Comparison of ENCODE assay signal across 14 cellular contexts in the genomic region with DNA sequence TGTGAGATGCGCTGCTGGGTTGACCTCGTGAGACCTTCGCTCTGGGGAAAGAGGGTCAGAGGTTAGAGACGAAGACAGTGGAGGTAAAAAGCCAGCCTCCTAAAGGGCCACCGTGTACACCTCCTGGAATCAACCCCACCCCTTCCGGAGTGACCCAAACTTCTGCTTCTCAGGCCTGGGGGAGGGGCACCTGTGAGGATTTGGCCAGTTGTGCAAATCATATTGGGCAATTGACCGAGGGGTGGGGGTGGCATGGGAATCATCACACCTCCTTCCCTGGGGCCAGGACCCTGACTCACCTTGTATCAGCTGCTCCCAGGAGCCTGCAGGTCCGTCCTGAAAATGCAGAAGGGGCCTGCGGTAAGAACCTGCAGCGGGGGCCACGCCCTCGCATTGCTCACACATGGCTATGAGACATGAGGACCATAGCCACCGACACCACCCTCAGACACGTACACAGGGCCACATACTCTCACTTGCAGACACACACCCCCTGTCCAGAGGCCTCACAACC. TPM values are rescaled to one million over a fixed set of nuclear protein-coding genes. Genes with fewer than 3 reads are reported as not detected.
DNase-seq lines count a peak whose midpoint lies in the region; ATAC-seq, FAIRE-seq and TF ChIP-seq lines count a peak whose summit lies in the region.
"Had no signal": no experiment of that assay in that cellular context is flagged by ENCODE, and none has a peak within 500 bp of the region (broad histone marks: within the 10 kb centered on the region; RNA-seq: fewer than 3 reads in every experiment).

No MANE protein-coding gene starts in this region.

- no TSS peak for BruUV-seq in K562 (replicated peaks; lab: Mats Ljungman, UMichigan)

- peak overlapping the region; percentile 79 for H2AFZ ChIP-seq in K562 (ENCODE audit: low read depth, low read length)

- no peaks in the 10 kb centered on the region for H3K9me1 ChIP-seq in K562 (ENCODE audit: control insufficient read depth, insufficient read depth, low read length)

- no peak for TF ChIP-seq POLR2A in K562 (conservative IDR thresholded peaks at IDR 0.05)

- no peak for ATAC-seq in T-helper 17 cell
- ATAC-seq in K562, result peak; percentile 83

- peaks cover 11 to 26% of the 10 kb centered on the region in 2 experiments; a peak in 4 of 5 replicates for H3K4me1 ChIP-seq in K562 (replicated peaks in 1 of 2; ENCODE audit: control insufficient read depth in 2 of 2, insufficient read depth in 2 of 2, low read length in 2 of 2)
- H3K4me1 ChIP-seq: esophagus squamous epithelium had no signal

- no peaks in the 10 kb centered on the region for H3K27me3 ChIP-seq in K562 (ENCODE audit: control insufficient read depth in 2 of 2, insufficient read depth in 2 of 2, low read length in 2 of 2)
- H3K27me3 ChIP-seq: upper lobe of left lung had no signal

- no peaks in the 10 kb centered on the region for H3K36me3 ChIP-seq in K562 (ENCODE audit: control insufficient read depth, insufficient read depth, low read length)
- H3K36me3 ChIP-seq: esophagus squamous epithelium, upper lobe of left lung had no signal

- no peak for TF ChIP-seq EP300 in K562 (IDR thresholded peaks at IDR 0.05; ENCODE audit: low read length)

- peak overlapping the region; percentile 51 for H3K27ac Mint-ChIP-seq in T-helper 17 cell

- H3K4me2 ChIP-seq in K562 (ENCODE audit: insufficient read depth, low read length), result peak overlapping the region; percentile 70
- H3K4me2 ChIP-seq: SK-N-SH had no signal

- H3K4me3 Mint-ChIP-seq in T-helper 17 cell, result peak overlapping the region; percentile 99

- H3K4me1 Mint-ChIP-seq in T-helper 17 cell, result peaks cover 31% of the 10 kb centered on the region

- no peak overlapping the region; the same call in 2 of the 3 replicates for H3K27ac ChIP-seq in K562 (ENCODE audit: extremely low read depth, low read depth, low read length)
- H3K27ac ChIP-seq: esophagus squamous epithelium had no signal

- intact Hi-C loops in K562 (cut with micrococcal nuclease), result no loop called here

- peak; percentile 73 for FAIRE-seq in K562 (lab: Jason Lieb, UNC)

- H3K9ac ChIP-seq in K562 (ENCODE audit: insufficient read depth in 1 of 2, low read depth in 2 of 2, low read length in 2 of 2), result peak overlapping the region in 1 of 2 experiments; percentile 76; a peak in 1 of 4 replicates
- H3K9ac ChIP-seq: SK-N-SH had no signal

- peaks cover 6% of the 10 kb centered on the region for H3K36me3 Mint-ChIP-seq in T-helper 17 cell (ENCODE audit: low read depth)

- DNase-seq in activated naive CD4-positive, alpha-beta T cell treated with Interleukin-2 at 50 U/mL for 16 hours, result peak; percentile 61
- DNase-seq in activated naive CD4-positive, alpha-beta T cell (lab: John Stamatoyannopoulos, UW), result no peak
- DNase-seq in T-helper 17 cell (no peak), K562 (ENCODE audit: extremely low read depth in 1 of 4, low spot score in 3 of 4) (peak; percentile 53 to 62 (median 59)), NCI-H2081 treated with DMSO at 0.1 percent for 48 hours (lab: John Stamatoyannopoulos, UW) (no peak), NCI-H82 (lab: John Stamatoyannopoulos, UW) (no peak), A172 (ENCODE audit: low spot score) (no peak)
- peak; percentile 74 for DNase-seq in stimulated activated CD8-positive, alpha-beta memory T cell treated with anti-CD3 and anti-CD28 coated beads, Interleukin-4, amount 100 ng/mL, for 48 hours
- DNase-seq: central memory CD4-positive, alpha-beta T cell; esophagus squamous epithelium; NCI-H1105; NCI-H69; SK-N-SH had no signal

- no peaks in the 10 kb centered on the region for H3K79me2 ChIP-seq in K562 (ENCODE audit: control insufficient read depth, insufficient read depth, low read length)

- no peaks in the 10 kb centered on the region for H3K27me3 Mint-ChIP-seq in T-helper 17 cell

- H3K4me3 ChIP-seq in K562, result no peak overlapping the region

- TF ChIP-seq CTCF in K562 (IDR thresholded peaks at IDR 0.05 in 2 of 3, conservative IDR thresholded peaks at IDR 0.05 in 1 of 3; ENCODE audit: insufficient read depth in 2 of 3, low read depth in 1 of 3, low read length in 3 of 3), result no peak

- H4K20me1 ChIP-seq in K562 (replicated peaks; ENCODE audit: control insufficient read depth, insufficient read depth, low read length), result no peaks in the 10 kb centered on the region; the same call in 1 of the 2 replicates

- 8% methylated on average over 14 of the region's 14 CpGs for WGBS in K562 (ENCODE audit: insufficient coverage, low coverage, missing lambda C conversion rate)

- H3K9me3 ChIP-seq in T-helper 17 cell (ENCODE audit: control insufficient read depth, low read length, poor library complexity, severe bottlenecking) (no peaks in the 10 kb centered on the region), K562 (replicated peaks; ENCODE audit: control insufficient read depth, insufficient read depth, low read depth, low read length) (no peaks in the 10 kb centered on the region)
- H3K9me3 ChIP-seq: esophagus squamous epithelium, SK-N-SH, upper lobe of left lung had no signal

- CTCF ChIA-PET in K562 (lab: Yijun Ruan, JAX; ENCODE audit: low intra/inter-chr PET ratio), result no interaction called here

- POLR2A ChIA-PET in K562 (lab: Yijun Ruan, JAX), result interaction anchor here (0.6 to 0.7 kb wide), 2 partner anchors 61 to 170 kb away, joined by 3 read pairs; no protein-coding TSS in a partner anchor

- in situ Hi-C loops in K562 (cut with MboI), result no loop called here

- TF ChIP-seq RAD21 in K562 (CRISPR knock-in tag; conservative IDR thresholded peaks at IDR 0.05 in 1 of 2, IDR thresholded peaks at IDR 0.05 in 1 of 2), result no peak

TF ChIP-seq in K562, 482 proteins besides CTCF, POLR2A, EP300 and RAD21 (continues in another document):
- no peak for TF ChIP-seq THRAP3 (IDR thresholded peaks at IDR 0.05; ENCODE audit: borderline replicate concordance)

RNA-seq across cellular contexts. Expression of a gene that starts 2.8 kb away (rescaled TPM):
- total RNA-seq in T-helper 17 cell (1 to 10 TPM; 5.0 to 5.6 TPM), K562 (2014; rRNA removed) (0.08 TPM in 1 of 2 replicates, not detected in the other), K562 (2014; rRNA removed; fragmentation: Illumina TruSeq; extraction: Trizol) (0.04 and 0.06 TPM in 2 replicates), K562 (2015; rRNA removed; fragmentation: Illumina TruSeq; extraction: Trizol) (0.04 and 0.07 TPM in 2 replicates), K562 (2021) (0.20 and 0.42 TPM in 2 replicates)
- 0.26 and 0.42 TPM in 2 replicates for total RNA-seq in K562 (2011; cell fraction: chromatin; rRNA removed; ENCODE audit: low replicate concordance)
- 0.39 and 0.50 TPM in 2 replicates for total RNA-seq in K562 (2011; cell fraction: nucleolus; rRNA removed)
- 0.15 and 0.76 TPM in 2 replicates for total RNA-seq in K562 (2011; cell fraction: nucleoplasm; rRNA removed)
- polyA plus RNA-seq in K562 (2011; rRNA removed) (0.32 and 0.38 TPM in 2 replicates), K562 (2014; fragmentation: Illumina TruSeq; extraction: Trizol) (0.12 and 0.15 TPM in 2 replicates), K562 (2014; fragmentation: Nextera tagmentation; extraction: Ambion mirVana) (under 1 TPM; 0.01 to 0.04 TPM), K562 (2014; rRNA removed) (not detected in 2 replicates)
- 0.55 and 0.59 TPM in 2 replicates for polyA plus RNA-seq in K562 (2011; cell fraction: cytosol; rRNA removed)
- polyA plus RNA-seq in K562 (2011; cell fraction: nucleus; rRNA removed), result 0.27 and 0.34 TPM in 2 replicates
- 0.20 and 0.26 TPM in 2 replicates for polyA plus RNA-seq in K562 (2012)
- polyA minus RNA-seq in K562 (2011; rRNA and poly(A)+ RNA removed), result 0.74 and 0.87 TPM in 2 replicates
- polyA minus RNA-seq in K562 (2011; cell fraction: cytosol; rRNA and poly(A)+ RNA removed), result 0.29 TPM in 1 of 2 replicates, not detected in the other
- 0.11 and 0.13 TPM in 2 replicates for polyA minus RNA-seq in K562 (2011; cell fraction: nucleus; rRNA and poly(A)+ RNA removed)
- total RNA-seq in A172 (2014; rRNA removed; shearing (Covaris generic)), result 0.10 TPM in 1 of 2 replicates, not detected in the other
- polyA plus RNA-seq: SK-N-SH had no signal

RNA-seq across cellular contexts. Expression of a gene that starts 53.3 kb away (rescaled TPM):
- total RNA-seq in T-helper 17 cell (under 1 TPM in 1 of 2 donors, not detected in 1; 0.35 TPM), K562 (2014; rRNA removed) (0.59 and 2.0 TPM in 2 replicates), K562 (2014; rRNA removed; fragmentation: Illumina TruSeq; extraction: Trizol) (1.1 and 1.5 TPM in 2 replicates), K562 (2015; rRNA removed; fragmentation: Illumina TruSeq; extraction: Trizol) (2.1 and 2.2 TPM in 2 replicates), K562 (2021) (8.0 and 10.6 TPM in 2 replicates)
- total RNA-seq in K562 (2011; cell fraction: chromatin; rRNA removed; ENCODE audit: low replicate concordance), result 19.5 and 33.3 TPM in 2 replicates
- 14.5 and 17.5 TPM in 2 replicates for total RNA-seq in K562 (2011; cell fraction: nucleolus; rRNA removed)
- total RNA-seq in K562 (2011; cell fraction: nucleoplasm; rRNA removed), result 15.2 and 15.6 TPM in 2 replicates
- polyA plus RNA-seq in K562 (2011; rRNA removed) (9.1 and 40.9 TPM in 2 replicates), K562 (2014; fragmentation: Illumina TruSeq; extraction: Trizol) (2.4 and 4.3 TPM in 2 replicates), K562 (2014; fragmentation: Nextera tagmentation; extraction: Ambion mirVana) (1 to 10 TPM; 1.2 to 2.2 TPM), K562 (2014; rRNA removed) (2.5 and 5.4 TPM in 2 replicates)
- polyA plus RNA-seq in K562 (2011; cell fraction: cytosol; rRNA removed), result 9.2 and 36.7 TPM in 2 replicates
- polyA plus RNA-seq in K562 (2011; cell fraction: nucleus; rRNA removed), result 23.7 and 50.5 TPM in 2 replicates
- 7.4 and 20.1 TPM in 2 replicates for polyA plus RNA-seq in K562 (2012)
- polyA minus RNA-seq in K562 (2011; rRNA and poly(A)+ RNA removed), result 6.5 and 24.5 TPM in 2 replicates
- polyA minus RNA-seq in K562 (2011; cell fraction: cytosol; rRNA and poly(A)+ RNA removed), result 23.9 and 64.6 TPM in 2 replicates
- 16.2 and 39.1 TPM in 2 replicates for polyA minus RNA-seq in K562 (2011; cell fraction: nucleus; rRNA and poly(A)+ RNA removed)
- total RNA-seq in A172 (2014; rRNA removed; shearing (Covaris generic)), result 0.47 and 1.9 TPM in 2 replicates

Comparison
In these comparisons a context has a peak if more than half of its experiments do, and no peak if none do; other contexts are left out.
1. DNase-seq: peak in activated naive CD4-positive, alpha-beta T cell treated with Interleukin-2 at 50 U/mL for 16 hours (single experiment), K562 (4 of 4) and stimulated activated CD8-positive, alpha-beta memory T cell treated with anti-CD3 and anti-CD28 coated beads, Interleukin-4, amount 100 ng/mL, for 48 hours (single experiment); none in activated naive CD4-positive, alpha-beta T cell (0 of 4), T-helper 17 cell (0 of 3), NCI-H2081 treated with DMSO at 0.1 percent for 48 hours (single experiment), NCI-H82 (single experiment) and A172 (single experiment).